Comparison of ENCODE assay signal across 9 cellular contexts in genomic region chr17:31318298-31319190, GRCh38. TPM values are rescaled to one million over a fixed set of nuclear protein-coding genes. Genes with fewer than 3 reads are reported as not detected.
DNase-seq lines count a peak whose midpoint lies in the region; ATAC-seq and TF ChIP-seq lines count a peak whose summit lies in the region.
"Had no signal": no experiment of that assay in that cellular context is flagged by ENCODE, and none has a peak within 500 bp of the region (broad histone marks: within the 10 kb centered on the region; RNA-seq: fewer than 3 reads in every experiment).

No MANE protein-coding gene starts in this region.

- no peak overlapping the region for H2AFZ ChIP-seq in GM23248

- no peak overlapping the region for H3K4me3 Mint-ChIP-seq in progenitor cell of endocrine pancreas (ENCODE audit: low read depth)

- 84 to 88% methylated on average over 11 of the region's 11 CpGs for WGBS in GM23248 (ENCODE audit: low coverage in 1 of 2, low lambda C conversion rate in 2 of 2, missing lambda C conversion rate in 2 of 2), 2 experiments

- ATAC-seq in RWPE2 (ENCODE audit: low read depth), result peak; percentile 40; the same call in 1 of the 3 replicates
- ATAC-seq in HG03378 (IDR thresholded peaks at IDR 0.05; ENCODE audit: unreplicated experiment), result no peak

- H3K9ac ChIP-seq in GM23248 (no peak overlapping the region), adipocyte (ENCODE audit: low read length) (peak overlapping the region; percentile 75)

- peaks cover 29% of the 10 kb centered on the region for H3F3A ChIP-seq in GM23248 (ENCODE audit: insufficient read depth)

- H3K79me2 ChIP-seq in GM23248 (ENCODE audit: insufficient read depth), result 0 out of 2 replicates have a peak, but pooled peaks cover 6% of the 10 kb centered on the region

- H3K27ac Mint-ChIP-seq in progenitor cell of endocrine pancreas, result no peak overlapping the region

- no peaks in the 10 kb centered on the region for H3K9me3 Mint-ChIP-seq in progenitor cell of endocrine pancreas (ENCODE audit: low read depth)

- H3K27me3 ChIP-seq in GM23248 (replicated peaks; ENCODE audit: insufficient read depth), result no peaks in the 10 kb centered on the region
- H3K27me3 ChIP-seq in RWPE2 (ENCODE audit: insufficient read depth, poor library complexity, severe bottlenecking), result no peaks in the 10 kb centered on the region
- H3K27me3 ChIP-seq in adipocyte (replicated peaks; ENCODE audit: control insufficient read depth, insufficient read depth, low read length), result no peaks in the 10 kb centered on the region

- H3K36me3 ChIP-seq in GM23248 (ENCODE audit: low read depth) (no peaks in the 10 kb centered on the region), RWPE2 (ENCODE audit: low read depth) (0 out of 2 replicates have a peak, but pooled peaks cover 19% of the 10 kb centered on the region), adipocyte (ENCODE audit: control insufficient read depth, insufficient read depth, low read length, severe bottlenecking) (no peaks in the 10 kb centered on the region)

- H4K20me1 ChIP-seq in GM23248 (ENCODE audit: insufficient read depth), result no peaks in the 10 kb centered on the region

- peaks cover 2% of the 10 kb centered on the region for H3K36me3 Mint-ChIP-seq in progenitor cell of endocrine pancreas (ENCODE audit: insufficient read depth)

- peaks cover 8% of the 10 kb centered on the region for H3K4me1 Mint-ChIP-seq in progenitor cell of endocrine pancreas (ENCODE audit: low read depth)

- H3K4me1 ChIP-seq in GM23248 (ENCODE audit: insufficient read depth) (peaks cover 31% of the 10 kb centered on the region), RWPE2 (ENCODE audit: insufficient read depth, poor library complexity, severe bottlenecking) (peaks cover 44% of the 10 kb centered on the region), adipocyte (ENCODE audit: control insufficient read depth, insufficient read depth, low read length) (peaks cover 42% of the 10 kb centered on the region)

- no peaks in the 10 kb centered on the region for H3K9me2 ChIP-seq in GM23248 (ENCODE audit: insufficient read depth)

- H3K4me3 ChIP-seq in GM23248 (no peak overlapping the region), RWPE2 (ENCODE audit: severe bottlenecking) (no peak overlapping the region), adipocyte (ENCODE audit: low read length) (peak overlapping the region; percentile 67)

- no peak overlapping the region for H3K27ac ChIP-seq in GM23248
- no peak overlapping the region for H3K27ac ChIP-seq in RWPE2 (ENCODE audit: poor library complexity, severe bottlenecking)

- H3K4me2 ChIP-seq in GM23248 (ENCODE audit: unreplicated experiment), result no peak overlapping the region

- no peaks in the 10 kb centered on the region for H3K27me3 Mint-ChIP-seq in progenitor cell of endocrine pancreas

- in situ Hi-C loops in GM23248 (cut with MboI), result no loop called here

- peak; percentile 38 for DNase-seq in AG09319 (ENCODE audit: extremely low read depth, low read depth)
- peak; percentile 45 for DNase-seq in GM23248
- DNase-seq in RWPE2 (ENCODE audit: low spot score), result no peak
- DNase-seq in adipocyte (ENCODE audit: low read depth), result no peak
- DNase-seq in hippocampal formation (lab: John Stamatoyannopoulos, UW), result peak; percentile 65 to 87
- DNase-seq in stimulated activated CD4-positive, alpha-beta T cell treated with anti-CD3 and anti-CD28 coated beads, TNF-alpha, amount 100 ng/mL, for 24 hours (ENCODE audit: low read depth in 3 of 3), result peak in 2 of 3 experiments; percentile 33 to 46
- no peak for DNase-seq in progenitor cell of endocrine pancreas (ENCODE audit: low spot score, unreplicated experiment)

- no peaks in the 10 kb centered on the region for H3K9me3 ChIP-seq in GM23248 (ENCODE audit: low read depth)
- H3K9me3 ChIP-seq in RWPE2 (ENCODE audit: severe bottlenecking), result no peaks in the 10 kb centered on the region
- no peaks in the 10 kb centered on the region for H3K9me3 ChIP-seq in adipocyte (ENCODE audit: control insufficient read depth, low read length)

- no peak for TF ChIP-seq CTCF in AG09319 (IDR thresholded peaks at IDR 0.05; ENCODE audit: low read depth, low read length)
- TF ChIP-seq CTCF in RWPE2 (IDR thresholded peaks at IDR 0.05; ENCODE audit: poor library complexity, severe bottlenecking), result no peak
- no peak for TF ChIP-seq CTCF in progenitor cell of endocrine pancreas (IDR thresholded peaks at IDR 0.05; ENCODE audit: unreplicated experiment)

RNA-seq across cellular contexts. Expression of gene EVI2A, which starts 2.9 kb away (rescaled TPM):
- total RNA-seq in GM23248 (2014; rRNA removed; shearing (Covaris generic)), result 0.86 and 0.89 TPM in 2 replicates
- 0.40 and 0.62 TPM in 2 replicates for polyA plus RNA-seq in GM23248 (2016; fragmentation: Nextera tagmentation; extraction: Ambion mirVana)
- total RNA-seq in progenitor cell of endocrine pancreas, result not detected in 2 replicates

RNA-seq across cellular contexts. Expression of gene EVI2B, which starts 4.7 kb away (rescaled TPM):
- 0.22 TPM in 1 of 2 replicates, not detected in the other for total RNA-seq in GM23248 (2014; rRNA removed; shearing (Covaris generic))
- polyA plus RNA-seq in GM23248 (2016; fragmentation: Nextera tagmentation; extraction: Ambion mirVana), result 0.49 and 0.51 TPM in 2 replicates
- not detected in 2 replicates for total RNA-seq in progenitor cell of endocrine pancreas
- total RNA-seq: lung microvascular endothelial cell had no signal

RNA-seq across cellular contexts. Expression of gene OMG, which starts 21.5 kb away (rescaled TPM):
- not detected in 2 replicates for total RNA-seq in GM23248 (2014; rRNA removed; shearing (Covaris generic))
- polyA plus RNA-seq in GM23248 (2016; fragmentation: Nextera tagmentation; extraction: Ambion mirVana), result 0.25 TPM in 1 of 2 replicates, not detected in the other
- not detected in 2 replicates for total RNA-seq in progenitor cell of endocrine pancreas

Comparison
In these comparisons a context has a peak if more than half of its experiments do, and no peak if none do; other contexts are left out.
1. DNase-seq: peak in AG09319 (single experiment), GM23248 (single experiment), hippocampal formation (2 of 2) and stimulated activated CD4-positive, alpha-beta T cell treated with anti-CD3 and anti-CD28 coated beads, TNF-alpha, amount 100 ng/mL, for 24 hours (2 of 3); none in RWPE2 (single experiment), adipocyte (single experiment) and progenitor cell of endocrine pancreas (single experiment).